ENCODE assay signal across 19 cellular contexts in the genomic region with DNA sequence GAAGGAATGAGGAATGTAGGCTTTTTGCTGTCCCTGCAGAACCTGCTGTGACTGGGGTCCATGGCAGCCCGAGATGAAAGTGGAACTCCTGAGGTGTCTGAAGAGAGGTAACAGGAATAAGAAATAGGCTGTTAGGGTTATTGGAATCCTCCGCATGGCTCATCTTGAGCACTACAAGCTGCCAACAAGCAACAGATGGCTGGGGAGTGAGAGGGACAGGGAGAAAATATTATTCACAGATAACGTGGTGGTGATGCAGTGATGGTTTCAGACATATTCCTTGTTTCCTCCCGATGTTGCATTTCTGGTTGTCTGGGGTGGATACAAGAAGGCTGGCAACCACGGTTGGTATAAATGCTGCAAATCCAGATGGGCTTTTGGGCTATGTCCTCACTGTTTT.
"Had no signal": no experiment of that assay in that cellular context is flagged by ENCODE, and none has a peak within 500 bp of the region (broad histone marks: within the 10 kb centered on the region; RNA-seq: fewer than 3 reads in every experiment).

No MANE protein-coding gene starts in this region.

- H3K4me1 Mint-ChIP-seq: activated CD4-positive, alpha-beta T cell treated with anti-CD3 and anti-CD28 coated beads for 36 hours; activated naive CD4-positive, alpha-beta T cell treated with anti-CD3 and anti-CD28 coated beads, Interleukin-2, amount 10 ng/mL, durations not matched to agents 7 days and 5 days; activated naive CD8-positive, alpha-beta T cell treated with anti-CD3 and anti-CD28 coated beads, Interleukin-2, amount 50 U/mL, for 24 hours; WTC11 had no signal

- H3K27me3 ChIP-seq: ascending aorta, foreskin keratinocyte, tibial artery had no signal

- H3K27ac Mint-ChIP-seq: activated CD4-positive, alpha-beta T cell treated with anti-CD3 and anti-CD28 coated beads for 36 hours; activated CD8-positive, alpha-beta T cell treated with anti-CD3 and anti-CD28 coated beads, Interleukin-2, amount 10 ng/mL, durations not matched to agents 7 days and 5 days; activated naive CD4-positive, alpha-beta T cell treated with anti-CD3 and anti-CD28 coated beads, Interleukin-2, amount 10 ng/mL, durations not matched to agents 7 days and 5 days; activated naive CD8-positive, alpha-beta T cell treated with anti-CD3 and anti-CD28 coated beads, Interleukin-2, amount 50 U/mL, for 24 hours; activated T-cell treated with anti-CD3 and anti-CD28 coated beads, Interleukin-2, amount 50 U/mL, for 24 hours; progenitor cell of endocrine pancreas; WTC11 had no signal

- H3K4me1 ChIP-seq: ascending aorta, lower lobe of right lung, tibial artery had no signal

- H3K4me3 ChIP-seq: ascending aorta, lower lobe of right lung, tibial artery had no signal

- DNase-seq: activated CD4-positive, alpha-beta T cell treated with anti-CD3 and anti-CD28 coated beads for 36 hours; activated CD8-positive, alpha-beta T cell treated with anti-CD3 and anti-CD28 coated beads, Interleukin-2, amount 10 ng/mL, durations not matched to agents 7 days and 5 days; activated naive CD4-positive, alpha-beta T cell treated with anti-CD3 and anti-CD28 coated beads, Interleukin-2, amount 10 ng/mL, durations not matched to agents 7 days and 5 days; activated naive CD8-positive, alpha-beta T cell treated with anti-CD3 and anti-CD28 coated beads, Interleukin-2, amount 50 U/mL, for 24 hours; activated T-cell treated with anti-CD3 and anti-CD28 coated beads, Interleukin-2, amount 50 U/mL, for 24 hours; foreskin keratinocyte; hippocampal formation; islet precursor cell; lower lobe of right lung; naive thymus-derived CD8-positive, alpha-beta T cell; stimulated activated CD4-positive, alpha-beta T cell treated with anti-CD3 and anti-CD28 coated beads, Interleukin-12 subunit alpha, Interleukin-12 subunit beta, amount 100 ng/mL, for 4 hours; stimulated activated CD4-positive, alpha-beta T cell treated with anti-CD3 and anti-CD28 coated beads, Interleukin-1b, Interleukin-23, amount 100 ng/mL, for 48 hours; stimulated activated CD8-positive, alpha-beta memory T cell treated with anti-CD3 and anti-CD28 coated beads, Interleukin-4, amount 100 ng/mL, for 48 hours; stimulated activated naive CD4-positive, alpha-beta T cell treated with Interleukin-2 at 50 U/mL for 16 hours; tibial artery had no signal

- FAIRE-seq: bronchial epithelial cell had no signal

- ATAC-seq: activated CD4-positive, alpha-beta T cell treated with anti-CD3 and anti-CD28 coated beads for 36 hours; activated CD8-positive, alpha-beta T cell treated with anti-CD3 and anti-CD28 coated beads, Interleukin-2, amount 10 ng/mL, durations not matched to agents 7 days and 5 days; activated naive CD8-positive, alpha-beta T cell treated with anti-CD3 and anti-CD28 coated beads, Interleukin-2, amount 50 U/mL, for 24 hours; foreskin keratinocyte; lower lobe of right lung; naive thymus-derived CD8-positive, alpha-beta T cell; WTC11 had no signal

- H3K9me3 Mint-ChIP-seq: activated naive CD4-positive, alpha-beta T cell treated with anti-CD3 and anti-CD28 coated beads, Interleukin-2, amount 10 ng/mL, durations not matched to agents 7 days and 5 days; activated naive CD8-positive, alpha-beta T cell treated with anti-CD3 and anti-CD28 coated beads, Interleukin-2, amount 50 U/mL, for 24 hours; activated T-cell treated with anti-CD3 and anti-CD28 coated beads, Interleukin-2, amount 50 U/mL, for 24 hours; naive thymus-derived CD8-positive, alpha-beta T cell; WTC11 had no signal

- H3K4me3 Mint-ChIP-seq: activated CD4-positive, alpha-beta T cell treated with anti-CD3 and anti-CD28 coated beads for 36 hours; activated CD8-positive, alpha-beta T cell treated with anti-CD3 and anti-CD28 coated beads, Interleukin-2, amount 10 ng/mL, durations not matched to agents 7 days and 5 days; activated naive CD4-positive, alpha-beta T cell treated with anti-CD3 and anti-CD28 coated beads, Interleukin-2, amount 10 ng/mL, durations not matched to agents 7 days and 5 days; activated naive CD8-positive, alpha-beta T cell treated with anti-CD3 and anti-CD28 coated beads, Interleukin-2, amount 50 U/mL, for 24 hours; activated T-cell treated with anti-CD3 and anti-CD28 coated beads, Interleukin-2, amount 50 U/mL, for 24 hours; naive thymus-derived CD8-positive, alpha-beta T cell; WTC11 had no signal

- H3K27ac ChIP-seq: ascending aorta, foreskin keratinocyte, lower lobe of right lung, tibial artery had no signal

- H3K9me3 ChIP-seq: ascending aorta, lower lobe of right lung, tibial artery had no signal

- H3K27me3 Mint-ChIP-seq: activated CD4-positive, alpha-beta T cell treated with anti-CD3 and anti-CD28 coated beads for 36 hours; activated naive CD4-positive, alpha-beta T cell treated with anti-CD3 and anti-CD28 coated beads, Interleukin-2, amount 10 ng/mL, durations not matched to agents 7 days and 5 days; activated naive CD8-positive, alpha-beta T cell treated with anti-CD3 and anti-CD28 coated beads, Interleukin-2, amount 50 U/mL, for 24 hours; activated T-cell treated with anti-CD3 and anti-CD28 coated beads, Interleukin-2, amount 50 U/mL, for 24 hours; naive thymus-derived CD8-positive, alpha-beta T cell; progenitor cell of endocrine pancreas had no signal
